Comparison of ENCODE assay signal across 12 cellular contexts in genomic region chr19:14603990-14604387, GRCh38. TPM values are rescaled to one million over a fixed set of nuclear protein-coding genes. Genes with fewer than 3 reads are reported as not detected.
DNase-seq lines count a peak whose midpoint lies in the region; ATAC-seq and TF ChIP-seq lines count a peak whose summit lies in the region.
"Had no signal": no experiment of that assay in that cellular context is flagged by ENCODE, and none has a peak within 500 bp of the region (broad histone marks: within the 10 kb centered on the region; RNA-seq: fewer than 3 reads in every experiment).

No MANE protein-coding gene starts in this region.

- no peak for TF ChIP-seq CTCF in brain microvascular endothelial cell (IDR thresholded peaks at IDR 0.05; ENCODE audit: low read depth, low read length, missing control alignments)

- no peak overlapping the region for H2BK12ac ChIP-seq in trophoblast cell (ENCODE audit: low read length)

- H3K79me2 ChIP-seq in trophoblast cell (ENCODE audit: control insufficient read depth, insufficient read depth, low read length, poor library complexity), result no peaks in the 10 kb centered on the region

- no peak overlapping the region for H3K4me3 ChIP-seq in trophoblast cell (ENCODE audit: low read depth, low read length)
- no peak overlapping the region for H3K4me3 ChIP-seq in brain microvascular endothelial cell (ENCODE audit: low read depth, low read length)
- H3K4me3 ChIP-seq: suprapubic skin had no signal

- H3K23ac ChIP-seq in trophoblast cell (ENCODE audit: low read length), result no peak overlapping the region

- no peak overlapping the region for H2BK120ac ChIP-seq in trophoblast cell (ENCODE audit: insufficient read depth, low read length, poor library complexity)

- no peak overlapping the region for H3K14ac ChIP-seq in trophoblast cell (ENCODE audit: low read length)

- H3K4me2 ChIP-seq in trophoblast cell (ENCODE audit: low read length), result no peak overlapping the region

- H3K79me1 ChIP-seq in trophoblast cell (ENCODE audit: low read length), result no peaks in the 10 kb centered on the region

- no peak overlapping the region for H2BK5ac ChIP-seq in trophoblast cell (ENCODE audit: low read depth, low read length, poor library complexity)

- H3K4ac ChIP-seq in trophoblast cell (ENCODE audit: low read depth, low read length), result no peak overlapping the region

- in situ Hi-C loops in brain microvascular endothelial cell (cut with HindIII; ENCODE audit: low pct_ligation_motif_present, low sequenced_read_pairs), result no loop called here

- ATAC-seq in GM18517 (IDR thresholded peaks at IDR 0.05; ENCODE audit: unreplicated experiment) (peak; percentile 65), GM21381 (IDR thresholded peaks at IDR 0.05; ENCODE audit: unreplicated experiment) (peak; percentile 85), HG03108 (IDR thresholded peaks at IDR 0.05; ENCODE audit: unreplicated experiment) (peak; percentile 87)

- H3K4me1 ChIP-seq in trophoblast cell (ENCODE audit: control insufficient read depth in 1 of 2, insufficient read depth in 2 of 2, low read length in 2 of 2), result no peaks in the 10 kb centered on the region
- H3K4me1 ChIP-seq: suprapubic skin had no signal

- H4K91ac ChIP-seq in trophoblast cell (ENCODE audit: low read depth, low read length), result no peak overlapping the region

- peaks cover 33% of the 10 kb centered on the region for H3K9me3 ChIP-seq in trophoblast cell (ENCODE audit: insufficient read depth, low read depth, low read length)
- H3K9me3 ChIP-seq: suprapubic skin had no signal

- H3K18ac ChIP-seq in trophoblast cell (ENCODE audit: low read length), result no peak overlapping the region

- no peak overlapping the region for H4K8ac ChIP-seq in trophoblast cell (ENCODE audit: low read depth, low read length)

- no peak overlapping the region for H3K9ac ChIP-seq in trophoblast cell (ENCODE audit: low read length)

- H2AK5ac ChIP-seq in trophoblast cell (ENCODE audit: low read length), result no peak overlapping the region

- no peak overlapping the region for H4K12ac ChIP-seq in trophoblast cell (ENCODE audit: low read depth, low read length)

- H3K27ac ChIP-seq in trophoblast cell (ENCODE audit: low read depth, low read length) (no peak overlapping the region), brain microvascular endothelial cell (no peak overlapping the region)
- H3K27ac ChIP-seq: suprapubic skin, VCaP had no signal

- H3K27me3 ChIP-seq in trophoblast cell (ENCODE audit: insufficient read depth, low read length) (no peaks in the 10 kb centered on the region), brain microvascular endothelial cell (replicated peaks) (no peaks in the 10 kb centered on the region)
- H3K27me3 ChIP-seq: suprapubic skin had no signal

- no CpG with 5 or more reads among the region's 2 CpGs for WGBS in trophoblast cell (ENCODE audit: extremely low coverage, insufficient coverage, insufficient read length)

- no peak overlapping the region for H2AFZ ChIP-seq in trophoblast cell (ENCODE audit: insufficient read depth, low read length, poor library complexity)

- DNase-seq in central memory CD4-positive, alpha-beta T cell, result peak; percentile 3
- DNase-seq in trophoblast cell (no peak), NCI-H2196 treated with DMSO at 0.1 percent for 48 hours (lab: John Stamatoyannopoulos, UW; ENCODE audit: unreplicated experiment) (no peak), GM03348 (ENCODE audit: low spot score) (no peak), brain microvascular endothelial cell (no peak)
- DNase-seq: DMS79 treated with DMSO at 0.1 percent for 48 hours, OCI-M1 had no signal

- H3K36me3 ChIP-seq in trophoblast cell (ENCODE audit: control insufficient read depth in 1 of 2, insufficient read depth in 2 of 2, low read length in 2 of 2) (no peaks in the 10 kb centered on the region), brain microvascular endothelial cell (replicated peaks) (no peaks in the 10 kb centered on the region)
- H3K36me3 ChIP-seq: suprapubic skin had no signal

RNA-seq across cellular contexts. Expression of gene CLEC17A, which starts 21.1 kb away (rescaled TPM):
- not detected in 2 replicates for polyA plus RNA-seq in trophoblast cell (2013)

RNA-seq across cellular contexts. Expression of gene NDUFB7, which starts 32.1 kb away (rescaled TPM):
- 157 and 159 TPM in 2 replicates for polyA plus RNA-seq in trophoblast cell (2013)
